ENCODE assay signal across 10 cellular contexts in the genomic region with DNA sequence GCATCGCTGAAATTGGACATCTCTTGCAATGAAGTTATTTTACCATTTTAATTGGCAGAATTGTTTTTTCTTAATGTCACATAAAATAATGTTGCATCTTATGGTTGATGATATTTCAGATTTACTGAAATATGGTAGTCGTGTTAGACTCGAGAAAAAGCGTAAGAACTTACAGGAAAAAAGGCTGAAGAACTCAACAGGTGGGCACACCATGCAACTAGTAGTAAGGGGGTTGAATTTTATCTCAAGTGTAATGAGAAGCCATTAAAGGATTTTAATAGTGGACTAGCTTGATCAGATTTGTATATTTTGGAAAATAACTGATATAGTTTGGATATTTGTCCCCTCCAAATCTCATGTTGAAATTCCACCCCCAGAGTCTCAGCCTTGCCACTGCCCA.
ATAC-seq and TF ChIP-seq lines count a peak whose summit lies in the region.
"Had no signal": no experiment of that assay in that cellular context is flagged by ENCODE, and none has a peak within 500 bp of the region (broad histone marks: within the 10 kb centered on the region; RNA-seq: fewer than 3 reads in every experiment).

No MANE protein-coding gene starts in this region.

- no peaks in the 10 kb centered on the region for H3K9me3 ChIP-seq in HEK293 (ENCODE audit: control insufficient read depth, insufficient read depth, low read depth, low read length)
- H3K9me3 ChIP-seq: BE2C, Caco-2 had no signal

- POLR2A ChIA-PET in HEK293 (lab: Yijun Ruan, JAX): no interaction called here

- no peaks in the 10 kb centered on the region for H3K4me1 ChIP-seq in HEK293 (ENCODE audit: control insufficient read depth, insufficient read depth, low read length)
- H3K4me1 ChIP-seq: A549; BE2C; BLaER1; BLaER1 treated with 17β-estradiol and CSF1 and Interleukin-3, amounts not matched to agents 10 nM and 100 nM; Caco-2 had no signal

- CTCF ChIA-PET in HEK293 (lab: Yijun Ruan, JAX): no interaction called here

- H3K4me3 ChIP-seq in HEK293 (ENCODE audit: low read depth, low read length): no peak overlapping the region
- H3K4me3 ChIP-seq: A549; BLaER1; BLaER1 treated with 17β-estradiol and CSF1 and Interleukin-3, amounts not matched to agents 10 nM and 100 nM had no signal

- ATAC-seq in HG03469 (IDR thresholded peaks at IDR 0.05; ENCODE audit: unreplicated experiment): no peak
- ATAC-seq: A549; CD8-positive, alpha-beta T cell had no signal

- H3K27ac ChIP-seq in HEK293 (ENCODE audit: extremely low read depth, low read depth, low read length): no peak overlapping the region
- H3K27ac ChIP-seq: 22Rv1; A549; BLaER1; BLaER1 treated with 17β-estradiol and CSF1 and Interleukin-3, amounts not matched to agents 10 nM and 100 nM; C4-2B had no signal

- no peak for TF ChIP-seq CTCF in HEK293 (tag by site-specific recombination; IDR thresholded peaks at IDR 0.05)

- H3K36me3 ChIP-seq in HEK293 (ENCODE audit: control insufficient read depth in 2 of 2, insufficient read depth in 1 of 2, low read length in 2 of 2): no peaks in the 10 kb centered on the region
- H3K36me3 ChIP-seq: BE2C; BLaER1; BLaER1 treated with 17β-estradiol and CSF1 and Interleukin-3, amounts not matched to agents 10 nM and 100 nM had no signal

TF ChIP-seq in HEK293, 187 proteins besides CTCF, POLR2A, EP300 and RAD21:
- TF ChIP-seq SP2 (tag by site-specific recombination; IDR thresholded peaks at IDR 0.05): no peak
- no peak for TF ChIP-seq ZBTB1 (tag by site-specific recombination; IDR thresholded peaks at IDR 0.05)
- peak; percentile 71 for TF ChIP-seq SCRT2 (tag by site-specific recombination; IDR thresholded peaks at IDR 0.05)
- peak; percentile 72 for TF ChIP-seq SCRT1 (tag by site-specific recombination; IDR thresholded peaks at IDR 0.05; ENCODE audit: borderline replicate concordance)
